1 cellular context compared by ENCODE assay signal in the genomic region with DNA sequence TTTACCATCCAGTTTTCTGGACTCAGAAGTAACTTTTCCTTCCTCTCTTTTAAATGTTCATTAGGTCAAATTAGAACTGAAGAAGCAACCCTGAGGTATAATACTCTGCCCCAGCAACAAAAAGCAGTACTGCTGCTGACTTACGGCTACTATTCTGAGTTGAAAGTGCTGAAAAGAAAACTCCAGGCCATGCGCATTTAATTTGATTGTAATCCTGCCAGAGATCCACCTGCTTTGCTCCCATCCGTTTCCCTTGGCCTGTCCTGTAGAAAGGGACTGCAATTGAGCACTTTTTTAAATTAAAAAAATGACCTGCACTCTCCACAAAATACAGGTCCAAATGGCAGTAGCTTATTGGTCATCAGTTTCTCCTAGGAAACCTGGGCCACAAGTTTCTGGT.
A peak's percentile ranks its signal among the peaks of the same experiment; 100 is the strongest.
TF ChIP-seq lines count a peak whose summit lies in the region.

No MANE protein-coding gene starts in this region.

TF ChIP-seq in SK-N-SH, 30 proteins besides CTCF, POLR2A, EP300 and RAD21 (continued from another document):
- TF ChIP-seq, protein P1, sequence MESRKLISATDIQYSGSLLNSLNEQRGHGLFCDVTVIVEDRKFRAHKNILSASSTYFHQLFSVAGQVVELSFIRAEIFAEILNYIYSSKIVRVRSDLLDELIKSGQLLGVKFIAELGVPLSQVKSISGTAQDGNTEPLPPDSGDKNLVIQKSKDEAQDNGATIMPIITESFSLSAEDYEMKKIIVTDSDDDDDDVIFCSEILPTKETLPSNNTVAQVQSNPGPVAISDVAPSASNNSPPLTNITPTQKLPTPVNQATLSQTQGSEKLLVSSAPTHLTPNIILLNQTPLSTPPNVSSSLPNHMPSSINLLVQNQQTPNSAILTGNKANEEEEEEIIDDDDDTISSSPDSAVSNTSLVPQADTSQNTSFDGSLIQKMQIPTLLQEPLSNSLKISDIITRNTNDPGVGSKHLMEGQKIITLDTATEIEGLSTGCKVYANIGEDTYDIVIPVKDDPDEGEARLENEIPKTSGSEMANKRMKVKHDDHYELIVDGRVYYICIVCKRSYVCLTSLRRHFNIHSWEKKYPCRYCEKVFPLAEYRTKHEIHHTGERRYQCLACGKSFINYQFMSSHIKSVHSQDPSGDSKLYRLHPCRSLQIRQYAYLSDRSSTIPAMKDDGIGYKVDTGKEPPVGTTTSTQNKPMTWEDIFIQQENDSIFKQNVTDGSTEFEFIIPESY (IDR thresholded peaks at IDR 0.05; ENCODE audit: borderline replicate concordance, low read depth), result no peak
- TF ChIP-seq GATA2 (CRISPR knock-in tag; IDR thresholded peaks at IDR 0.05) (peak; percentile 41), EZH2phosphoT487 (IDR thresholded peaks at IDR 0.05; ENCODE audit: borderline replicate concordance, low read depth) (no peak)
